30 cellular contexts compared by ENCODE assay signal in the genomic region with DNA sequence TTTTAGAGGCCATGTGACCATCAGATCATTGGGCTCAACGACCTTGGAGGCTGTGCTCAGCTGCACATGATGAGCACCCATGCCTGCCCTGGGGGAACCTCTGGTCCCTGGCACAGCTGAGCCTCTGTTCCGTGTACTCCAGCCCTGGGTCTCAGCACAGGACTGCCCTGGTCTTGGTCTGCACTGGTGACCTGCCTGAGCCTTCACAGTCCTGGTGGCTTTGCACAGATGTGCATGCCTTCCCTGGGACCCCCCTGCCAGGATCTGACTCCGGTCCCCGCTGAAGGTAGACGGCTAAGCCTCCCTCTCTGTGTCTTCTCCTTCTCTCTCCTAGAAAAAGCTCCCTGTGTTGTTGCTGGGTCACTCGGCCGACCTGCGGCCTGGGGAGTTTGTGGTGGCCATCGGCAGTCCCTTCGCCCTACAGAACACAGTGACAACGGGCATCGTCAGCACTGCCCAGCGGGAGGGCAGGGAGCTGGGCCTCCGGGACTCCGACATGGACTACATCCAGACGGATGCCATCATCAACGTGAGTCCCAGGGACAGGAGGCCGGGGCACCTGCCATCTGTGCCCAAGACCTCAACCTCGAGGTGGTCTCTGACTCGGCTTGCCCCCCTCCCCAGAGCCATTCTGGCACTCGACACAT. TPM values are rescaled to one million over a fixed set of nuclear protein-coding genes. Genes with fewer than 3 reads are reported as not detected.
DNase-seq lines count a peak whose midpoint lies in the region; ATAC-seq and TF ChIP-seq lines count a peak whose summit lies in the region.
"Had no signal": no experiment of that assay in that cellular context is flagged by ENCODE, and none has a peak within 500 bp of the region (broad histone marks: within the 10 kb centered on the region; RNA-seq: fewer than 3 reads in every experiment).

No MANE protein-coding gene starts in this region.

- CTCF ChIA-PET in SK-N-SH (lab: Yijun Ruan, JAX) = interaction anchor here (1.9 to 2.4 kb wide), 2 partner anchors 75 to 112 kb away, joined by 5 to 10 read pairs; no protein-coding TSS in a partner anchor
- CTCF ChIA-PET in activated CD4-positive, alpha-beta memory T cell treated with anti-CD3 and anti-CD28 coated beads for 36 hours (lab: Charles Lee) = no interaction called here

- no peak overlapping the region for H3K27ac Mint-ChIP-seq in chondrocyte (ENCODE audit: unreplicated experiment)
- H3K27ac Mint-ChIP-seq in activated CD4-positive, alpha-beta memory T cell treated with anti-CD3 and anti-CD28 coated beads for 36 hours = no peak overlapping the region
- H3K27ac Mint-ChIP-seq: activated CD4-positive, alpha-beta memory T cell treated with anti-CD3 and anti-CD28 coated beads, Interleukin-2, amount 10 ng/mL, durations not matched to agents 7 days and 5 days; activated T-helper 1 cell treated with anti-CD3 and anti-CD28 coated beads, Interleukin-12 subunit alpha, Interleukin-12 subunit beta, Interleukin-2, Interleukin-4 antibody, amounts not matched to agents 30 ng/mL and 10 ng/mL and 1 ng/mL, durations not matched to agents 14 hours and 24 hours and 36 hours; stimulated activated effector memory CD8-positive, alpha-beta T cell treated with anti-CD3 and anti-CD28 coated beads, Interleukin-12 subunit alpha, Interleukin-12 subunit beta, amount 100 ng/mL, for 72 hours had no signal

- H3K36me3 ChIP-seq in BLaER1 treated with 17β-estradiol and CSF1 and Interleukin-3, amounts not matched to agents 10 nM and 100 nM = peaks cover 0 to 100% (median 80%) of the 10 kb centered on the region in 11 experiments; a peak in 17 of 22 replicates
- H3K36me3 ChIP-seq in lower lobe of right lung (peaks cover 4% of the 10 kb centered on the region), sigmoid colon (peaks cover 0 to 28% (median 5%) of the 10 kb centered on the region in 4 donors), SK-N-SH (replicated peaks in 1 of 2; ENCODE audit: control insufficient read depth in 1 of 2, insufficient read depth in 2 of 2, low read length in 1 of 2) (no peaks in the 10 kb centered on the region)
- H3K36me3 ChIP-seq: uterus had no signal

- peak overlapping the region in 8 of 11 experiments; percentile 46 to 100 (median 88); a peak in 14 of 22 replicates for H3K4me2 ChIP-seq in BLaER1 treated with 17β-estradiol and CSF1 and Interleukin-3, amounts not matched to agents 10 nM and 100 nM
- no peak overlapping the region for H3K4me2 ChIP-seq in SK-N-SH

- intact Hi-C loops in lower lobe of right lung (cut with DNase I) = no loop called here
- intact Hi-C loops in sigmoid colon (cut with DNase I) = no loop called here
- intact Hi-C loops in activated CD4-positive, alpha-beta memory T cell treated with anti-CD3 and anti-CD28 coated beads for 36 hours (cut with micrococcal nuclease) = no loop called here

- H3K9me2 ChIP-seq in SK-N-SH = no peaks in the 10 kb centered on the region

- TF ChIP-seq RAD21 in SK-N-SH (IDR thresholded peaks at IDR 0.05; ENCODE audit: low read length) = no peak

- no peak for ATAC-seq in lower lobe of right lung
- ATAC-seq: GM12878; stimulated activated effector memory CD8-positive, alpha-beta T cell treated with anti-CD3 and anti-CD28 coated beads, Interleukin-12 subunit alpha, Interleukin-12 subunit beta, amount 100 ng/mL, for 72 hours had no signal

- no peak for TF ChIP-seq EP300 in sigmoid colon (IDR thresholded peaks at IDR 0.05)
- TF ChIP-seq EP300 in SK-N-SH (IDR thresholded peaks at IDR 0.05; ENCODE audit: borderline replicate concordance in 1 of 2, low read depth in 1 of 2, low read length in 1 of 2) = no peak

- POLR2A ChIA-PET in SK-N-SH (lab: Yijun Ruan, JAX) = no interaction called here
- POLR2A ChIA-PET in activated CD4-positive, alpha-beta memory T cell treated with anti-CD3 and anti-CD28 coated beads for 36 hours (lab: Charles Lee) = no interaction called here

- H3K4me1 Mint-ChIP-seq in chondrocyte (ENCODE audit: low read depth) = no peaks in the 10 kb centered on the region
- H3K4me1 Mint-ChIP-seq in activated CD4-positive, alpha-beta memory T cell treated with anti-CD3 and anti-CD28 coated beads for 36 hours (ENCODE audit: low read depth) = no peaks in the 10 kb centered on the region
- H3K4me1 Mint-ChIP-seq: activated CD4-positive, alpha-beta memory T cell treated with anti-CD3 and anti-CD28 coated beads, Interleukin-2, amount 10 ng/mL, durations not matched to agents 7 days and 5 days; central memory CD8-positive, alpha-beta T cell; stimulated activated effector memory CD8-positive, alpha-beta T cell treated with anti-CD3 and anti-CD28 coated beads, Interleukin-12 subunit alpha, Interleukin-12 subunit beta, amount 100 ng/mL, for 72 hours had no signal

- H3K4me1 ChIP-seq in BLaER1 treated with 17β-estradiol and CSF1 and Interleukin-3, amounts not matched to agents 10 nM and 100 nM = peaks cover 27 to 68% (median 62%) of the 10 kb centered on the region in 10 experiments
- H3K4me1 ChIP-seq in lower lobe of right lung (no peaks in the 10 kb centered on the region), sigmoid colon (peaks cover 0 to 8% (median 4%) of the 10 kb centered on the region in 4 donors), SK-N-SH (ENCODE audit: control insufficient read depth in 1 of 2, insufficient read depth in 2 of 2, low read depth in 1 of 2, low read length in 1 of 2) (peaks cover 0 to 5% of the 10 kb centered on the region in 2 experiments; a peak in 1 of 4 replicates)
- H3K4me1 ChIP-seq: testis, uterus had no signal

- TF ChIP-seq CTCF in chondrocyte (IDR thresholded peaks at IDR 0.05) = no peak
- no peak for TF ChIP-seq CTCF in lower lobe of right lung (IDR thresholded peaks at IDR 0.05)
- no peak for TF ChIP-seq CTCF in sigmoid colon (IDR thresholded peaks at IDR 0.05)
- TF ChIP-seq CTCF in SK-N-SH (IDR thresholded peaks at IDR 0.05) = no peak

- no peak for TF ChIP-seq POLR2A in sigmoid colon (IDR thresholded peaks at IDR 0.05)

- H3K9me3 Mint-ChIP-seq in chondrocyte (ENCODE audit: low read depth) = peaks cover 7% of the 10 kb centered on the region
- no peaks in the 10 kb centered on the region for H3K9me3 Mint-ChIP-seq in activated CD4-positive, alpha-beta memory T cell treated with anti-CD3 and anti-CD28 coated beads for 36 hours
- H3K9me3 Mint-ChIP-seq: activated CD4-positive, alpha-beta memory T cell treated with anti-CD3 and anti-CD28 coated beads, Interleukin-2, amount 10 ng/mL, durations not matched to agents 7 days and 5 days had no signal

- peaks cover 1% of the 10 kb centered on the region for H3K27me3 Mint-ChIP-seq in chondrocyte (ENCODE audit: low read depth)
- no peaks in the 10 kb centered on the region for H3K27me3 Mint-ChIP-seq in activated CD4-positive, alpha-beta memory T cell treated with anti-CD3 and anti-CD28 coated beads for 36 hours
- H3K27me3 Mint-ChIP-seq: activated CD4-positive, alpha-beta memory T cell treated with anti-CD3 and anti-CD28 coated beads, Interleukin-2, amount 10 ng/mL, durations not matched to agents 7 days and 5 days; central memory CD8-positive, alpha-beta T cell had no signal

- 76 to 86% methylated on average over 21 of the region's 21 CpGs for WGBS in sigmoid colon, 2 donors
- 65% methylated on average over 12 of the region's 21 CpGs for WGBS in SK-N-SH (ENCODE audit: low lambda C conversion rate)

- H2AFZ ChIP-seq in SK-N-SH (ENCODE audit: low read depth) = no peak overlapping the region

- no peaks in the 10 kb centered on the region for H3K36me3 Mint-ChIP-seq in chondrocyte (ENCODE audit: low read depth)
- H3K36me3 Mint-ChIP-seq in activated CD4-positive, alpha-beta memory T cell treated with anti-CD3 and anti-CD28 coated beads for 36 hours = no peaks in the 10 kb centered on the region

- H3K9ac ChIP-seq in BLaER1 treated with 17β-estradiol and CSF1 and Interleukin-3, amounts not matched to agents 10 nM and 100 nM = no peak overlapping the region; a peak in 1 of 22 replicates
- no peak overlapping the region for H3K9ac ChIP-seq in SK-N-SH

- no peaks in the 10 kb centered on the region for H3F3A ChIP-seq in SK-N-SH (replicated peaks; ENCODE audit: insufficient read depth)

- H3K4me3 ChIP-seq in BLaER1 treated with 17β-estradiol and CSF1 and Interleukin-3, amounts not matched to agents 10 nM and 100 nM = no peak overlapping the region
- no peak overlapping the region for H3K4me3 ChIP-seq in lower lobe of right lung
- no peak overlapping the region for H3K4me3 ChIP-seq in sigmoid colon
- H3K4me3 ChIP-seq in SK-N-SH (ENCODE audit: low read depth in 2 of 2, low read length in 1 of 2) = no peak overlapping the region
- H3K4me3 ChIP-seq: esophagus muscularis mucosa, GM12878, SK-N-MC, testis, uterus had no signal

- H3K79me2 ChIP-seq in SK-N-SH (ENCODE audit: insufficient read depth) = no peaks in the 10 kb centered on the region

- no peaks in the 10 kb centered on the region; a peak in 1 of 22 replicates for H3K9me3 ChIP-seq in BLaER1 treated with 17β-estradiol and CSF1 and Interleukin-3, amounts not matched to agents 10 nM and 100 nM (replicated peaks in 1 of 11)
- H3K9me3 ChIP-seq in lower lobe of right lung = no peaks in the 10 kb centered on the region
- H3K9me3 ChIP-seq in sigmoid colon = no peaks in the 10 kb centered on the region
- H3K9me3 ChIP-seq in SK-N-SH = no peaks in the 10 kb centered on the region
- H3K9me3 ChIP-seq: esophagus muscularis mucosa, testis, uterus had no signal

- H3K27me3 ChIP-seq in BLaER1 treated with 17β-estradiol and CSF1 and Interleukin-3, amounts not matched to agents 10 nM and 100 nM = 0 out of 22 replicates have a peak, but pooled peaks cover 0 to 6% (median 0%) of the 10 kb centered on the region in 11 experiments
- no peaks in the 10 kb centered on the region for H3K27me3 ChIP-seq in lower lobe of right lung (ENCODE audit: low read depth)
- no peaks in the 10 kb centered on the region for H3K27me3 ChIP-seq in sigmoid colon
- H3K27me3 ChIP-seq in SK-N-SH (ENCODE audit: insufficient read depth) = no peaks in the 10 kb centered on the region
- H3K27me3 ChIP-seq: esophagus muscularis mucosa, testis, uterus had no signal

- DNase-seq in chondrocyte (ENCODE audit: low spot score) (peak; percentile 85), lower lobe of right lung (peak; percentile 28), sigmoid colon (peak; percentile 51), NCI-H526 (lab: John Stamatoyannopoulos, UW) (no peak), SK-N-SH (no peak), mucosa of gallbladder (ENCODE audit: low spot score) (no peak)
- no peak for DNase-seq in activated CD4-positive, alpha-beta memory T cell treated with anti-CD3 and anti-CD28 coated beads for 36 hours
- DNase-seq: activated CD4-positive, alpha-beta memory T cell treated with anti-CD3 and anti-CD28 coated beads, Interleukin-2, amount 10 ng/mL, durations not matched to agents 7 days and 5 days; activated CD8-positive, alpha-beta memory T cell treated with anti-CD3 and anti-CD28 coated beads, Interleukin-2, amount 50 U/mL, for 48 hours; activated naive CD4-positive, alpha-beta T cell treated with Interleukin-2 at 50 U/mL for 16 hours; dermis blood vessel endothelial cell; foreskin fibroblast; KBM-7; kidney glomerular epithelial cell; NCI-H1092 treated with DMSO at 0.1 percent for 48 hours; NCI-H187; RPMI8226; testis had no signal

- H3K4me3 Mint-ChIP-seq in chondrocyte (ENCODE audit: unreplicated experiment) = no peak overlapping the region
- no peak overlapping the region for H3K4me3 Mint-ChIP-seq in activated CD4-positive, alpha-beta memory T cell treated with anti-CD3 and anti-CD28 coated beads for 36 hours
- H3K4me3 Mint-ChIP-seq: activated CD4-positive, alpha-beta memory T cell treated with anti-CD3 and anti-CD28 coated beads, Interleukin-2, amount 10 ng/mL, durations not matched to agents 7 days and 5 days; activated T-helper 1 cell treated with anti-CD3 and anti-CD28 coated beads, Interleukin-12 subunit alpha, Interleukin-12 subunit beta, Interleukin-2, Interleukin-4 antibody, amounts not matched to agents 30 ng/mL and 10 ng/mL and 1 ng/mL, durations not matched to agents 14 hours and 24 hours and 36 hours; central memory CD8-positive, alpha-beta T cell; stimulated activated effector memory CD8-positive, alpha-beta T cell treated with anti-CD3 and anti-CD28 coated beads, Interleukin-12 subunit alpha, Interleukin-12 subunit beta, amount 100 ng/mL, for 72 hours had no signal

- H3K27ac ChIP-seq in BLaER1 treated with 17β-estradiol and CSF1 and Interleukin-3, amounts not matched to agents 10 nM and 100 nM = no peak overlapping the region
- no peak overlapping the region for H3K27ac ChIP-seq in lower lobe of right lung
- H3K27ac ChIP-seq in sigmoid colon = no peak overlapping the region
- no peak overlapping the region for H3K27ac ChIP-seq in SK-N-SH (ENCODE audit: low read depth in 2 of 2, low read length in 1 of 2)
- H3K27ac ChIP-seq: esophagus muscularis mucosa, SK-N-MC, testis, uterus had no signal

- peaks cover 0 to 66% (median 6%) of the 10 kb centered on the region in 11 experiments; a peak in 6 of 22 replicates for H4K20me1 ChIP-seq in BLaER1 treated with 17β-estradiol and CSF1 and Interleukin-3, amounts not matched to agents 10 nM and 100 nM
- H4K20me1 ChIP-seq in SK-N-SH (ENCODE audit: insufficient read depth) = no peaks in the 10 kb centered on the region

RNA-seq across cellular contexts. Expression of gene HTRA3, which starts 21.6 kb away (rescaled TPM):
- 0.68 to 4.8 TPM (median 3.5 TPM) in 3 replicates for total RNA-seq in chondrocyte
- 15.5 TPM for total RNA-seq in lower lobe of right lung
- 10 to 100 TPM; 14.5 to 49.6 (median 32.1) TPM for total RNA-seq in sigmoid colon
- polyA plus RNA-seq in sigmoid colon = 1 to 10 TPM; 1.2 to 5.0 (median 3.6) TPM
- polyA plus RNA-seq in SK-N-SH (2012; rRNA removed) = 0.05 TPM in 1 of 2 replicates, not detected in the other
- 0.01 and 0.03 TPM in 2 replicates for polyA plus RNA-seq in SK-N-SH (2012; cell fraction: cytosol; rRNA removed)
- polyA plus RNA-seq in SK-N-SH (2012; cell fraction: nucleus; rRNA removed) = 0.04 and 0.05 TPM in 2 replicates
- total RNA-seq in activated CD4-positive, alpha-beta memory T cell treated with anti-CD3 and anti-CD28 coated beads for 36 hours = not detected
- total RNA-seq in mucosa of gallbladder = 20.3 TPM
- total RNA-seq: activated CD4-positive, alpha-beta memory T cell treated with anti-CD3 and anti-CD28 coated beads, Interleukin-2, amount 10 ng/mL, durations not matched to agents 7 days and 5 days; activated T-helper 1 cell treated with anti-CD3 and anti-CD28 coated beads, Interleukin-12 subunit alpha, Interleukin-12 subunit beta, Interleukin-2, Interleukin-4 antibody, amounts not matched to agents 30 ng/mL and 10 ng/mL and 1 ng/mL, durations not matched to agents 14 hours and 24 hours and 36 hours; MCF 10A; NCI-H460; T-helper 1 cell treated with Interleukin-12 subunit alpha and Interleukin-12 subunit beta and Interleukin-4 antibody, amounts not matched to agents 30 ng/mL and 1 ng/mL, for 36 hours had no signal
- polyA plus RNA-seq: neural cell had no signal

Comparison
In these comparisons a context has a peak if more than half of its experiments do, and no peak if none do; other contexts are left out.
1. DNase-seq: peak in chondrocyte (single experiment), lower lobe of right lung (single experiment) and sigmoid colon (single experiment); none in NCI-H526 (0 of 2), SK-N-SH (single experiment), activated CD4-positive, alpha-beta memory T cell treated with anti-CD3 and anti-CD28 coated beads for 36 hours (single experiment) and mucosa of gallbladder (single experiment).